Comparison of ENCODE assay signal across 10 cellular contexts in genomic region chr4:4461850-4462249, GRCh38.
DNase-seq lines count a peak whose midpoint lies in the region; ATAC-seq and TF ChIP-seq lines count a peak whose summit lies in the region.
"Had no signal": no experiment of that assay in that cellular context is flagged by ENCODE, and none has a peak within 500 bp of the region (broad histone marks: within the 10 kb centered on the region; RNA-seq: fewer than 3 reads in every experiment).

No MANE protein-coding gene starts in this region.

- peaks cover 5% of the 10 kb centered on the region for H3K9me3 Mint-ChIP-seq in activated T-helper 17 cell treated with anti-CD3 and anti-CD28 coated beads, Interleukin-2, amount 50 U/mL, for 72 hours
- H3K9me3 Mint-ChIP-seq in natural killer cell treated with Interleukin-12 subunit alpha and Interleukin-12 subunit beta and Interleukin-15 and Interleukin-18, amount 100 ng/mL, for 72 hours = no peaks in the 10 kb centered on the region

- H3K36me3 ChIP-seq in BE2C = peaks cover 19% of the 10 kb centered on the region
- peaks cover 22% of the 10 kb centered on the region; the same call in 1 of the 2 replicates for H3K36me3 ChIP-seq in GM23248 (ENCODE audit: low read depth)
- no peaks in the 10 kb centered on the region for H3K36me3 ChIP-seq in ovary

- TF ChIP-seq CTCF in BE2C (IDR thresholded peaks at IDR 0.05; ENCODE audit: low read depth, low read length) (no peak), ovary (IDR thresholded peaks at IDR 0.05) (no peak)

- no peak for TF ChIP-seq EP300 in ovary (IDR thresholded peaks at IDR 0.05)

- peaks cover 44% of the 10 kb centered on the region for H3K36me3 Mint-ChIP-seq in activated T-helper 17 cell treated with anti-CD3 and anti-CD28 coated beads, Interleukin-2, amount 50 U/mL, for 72 hours (ENCODE audit: low read depth)
- H3K36me3 Mint-ChIP-seq in natural killer cell treated with Interleukin-12 subunit alpha and Interleukin-12 subunit beta and Interleukin-15 and Interleukin-18, amount 100 ng/mL, for 72 hours = peaks cover 28% of the 10 kb centered on the region

- H3K27me3 ChIP-seq in BE2C = no peaks in the 10 kb centered on the region
- no peaks in the 10 kb centered on the region for H3K27me3 ChIP-seq in GM23248 (replicated peaks; ENCODE audit: insufficient read depth)
- H3K27me3 ChIP-seq in ovary = no peaks in the 10 kb centered on the region

- DNase-seq in BE2C (peak; percentile 51), NCI-H187 (lab: John Stamatoyannopoulos, UW) (peak; percentile 15 to 57), GM23248 (no peak), ovary (no peak)
- no peak for DNase-seq in natural killer cell treated with Interleukin-12 subunit alpha and Interleukin-12 subunit beta and Interleukin-15 and Interleukin-18, amount 100 ng/mL, for 72 hours (ENCODE audit: low spot score)
- DNase-seq: stimulated activated naive B cell treated with anti-CD40 and anti-IgM and Interleukin-4, amounts not matched to agents 10 μg/mL and 1 μg/mL and 100 μg/mL, for 72 hours had no signal

- H3K4me2 ChIP-seq in GM23248 (ENCODE audit: unreplicated experiment) = no peak overlapping the region

- intact Hi-C loops in ovary (cut with DNase I) = no loop called here

- peak; percentile 85 for ATAC-seq in activated T-helper 17 cell treated with anti-CD3 and anti-CD28 coated beads, Interleukin-2, amount 50 U/mL, for 72 hours (replicated peaks)
- peak in 1 of 2 donors; percentile 24 for ATAC-seq in natural killer cell treated with Interleukin-12 subunit alpha and Interleukin-12 subunit beta and Interleukin-15 and Interleukin-18, amount 100 ng/mL, for 72 hours
- ATAC-seq in HG03097 (IDR thresholded peaks at IDR 0.05; ENCODE audit: low FRiP score, unreplicated experiment) (no peak), HG02759 (IDR thresholded peaks at IDR 0.05; ENCODE audit: unreplicated experiment) (no peak)
- ATAC-seq: stimulated activated naive B cell treated with anti-CD40 and anti-IgM and Interleukin-4, amounts not matched to agents 10 μg/mL and 1 μg/mL and 100 μg/mL, for 72 hours had no signal

- peaks cover 52% of the 10 kb centered on the region for H3K4me1 Mint-ChIP-seq in activated T-helper 17 cell treated with anti-CD3 and anti-CD28 coated beads, Interleukin-2, amount 50 U/mL, for 72 hours
- peaks cover 18% of the 10 kb centered on the region in 2 donors for H3K4me1 Mint-ChIP-seq in natural killer cell treated with Interleukin-12 subunit alpha and Interleukin-12 subunit beta and Interleukin-15 and Interleukin-18, amount 100 ng/mL, for 72 hours (ENCODE audit: low read depth in 2 of 2)

- H3K9me2 ChIP-seq in GM23248 (ENCODE audit: insufficient read depth) = no peaks in the 10 kb centered on the region

- H4K20me1 ChIP-seq in GM23248 (ENCODE audit: insufficient read depth) = no peaks in the 10 kb centered on the region

- TF ChIP-seq POLR2A in ovary (IDR thresholded peaks at IDR 0.05) = no peak

- no peak overlapping the region for H3K4me3 ChIP-seq in BE2C (ENCODE audit: low read depth, low read length)
- no peak overlapping the region for H3K4me3 ChIP-seq in GM23248
- no peak overlapping the region for H3K4me3 ChIP-seq in ovary

- H2AFZ ChIP-seq in GM23248 = no peak overlapping the region

- H3K27me3 Mint-ChIP-seq in activated T-helper 17 cell treated with anti-CD3 and anti-CD28 coated beads, Interleukin-2, amount 50 U/mL, for 72 hours = no peaks in the 10 kb centered on the region
- no peaks in the 10 kb centered on the region for H3K27me3 Mint-ChIP-seq in natural killer cell treated with Interleukin-12 subunit alpha and Interleukin-12 subunit beta and Interleukin-15 and Interleukin-18, amount 100 ng/mL, for 72 hours
- H3K27me3 Mint-ChIP-seq: B cell; stimulated activated naive B cell treated with anti-CD40 and anti-IgM and Interleukin-4, amounts not matched to agents 10 μg/mL and 1 μg/mL and 100 μg/mL, for 72 hours had no signal

- peaks cover 39% of the 10 kb centered on the region for H3K79me2 ChIP-seq in GM23248 (ENCODE audit: insufficient read depth)

- WGBS in GM23248 (ENCODE audit: low coverage in 1 of 2, low lambda C conversion rate in 2 of 2, missing lambda C conversion rate in 2 of 2), 2 experiments = 89 to 91% methylated on average over 5 of the region's 5 CpGs
- WGBS in ovary, 3 donors = 86 to 90% (median 90%) methylated on average over 5 of the region's 5 CpGs

- H3F3A ChIP-seq in GM23248 (ENCODE audit: insufficient read depth) = peaks cover 19% of the 10 kb centered on the region

- in situ Hi-C loops in GM23248 (cut with MboI) = no loop called here

- peaks cover 21% of the 10 kb centered on the region for H3K4me1 ChIP-seq in BE2C
- H3K4me1 ChIP-seq in GM23248 (ENCODE audit: insufficient read depth) = peaks cover 14% of the 10 kb centered on the region
- no peaks in the 10 kb centered on the region for H3K4me1 ChIP-seq in ovary (ENCODE audit: insufficient read depth)

- peak overlapping the region; percentile 80 for H3K4me3 Mint-ChIP-seq in activated T-helper 17 cell treated with anti-CD3 and anti-CD28 coated beads, Interleukin-2, amount 50 U/mL, for 72 hours
- peak overlapping the region; percentile 9 for H3K4me3 Mint-ChIP-seq in natural killer cell treated with Interleukin-12 subunit alpha and Interleukin-12 subunit beta and Interleukin-15 and Interleukin-18, amount 100 ng/mL, for 72 hours
- H3K4me3 Mint-ChIP-seq: B cell; stimulated activated naive B cell treated with anti-CD40 and anti-IgM and Interleukin-4, amounts not matched to agents 10 μg/mL and 1 μg/mL and 100 μg/mL, for 72 hours had no signal

- H3K9me3 ChIP-seq in BE2C = no peaks in the 10 kb centered on the region
- H3K9me3 ChIP-seq in GM23248 (ENCODE audit: low read depth) = no peaks in the 10 kb centered on the region
- H3K9me3 ChIP-seq in ovary = no peaks in the 10 kb centered on the region

- H3K27ac Mint-ChIP-seq in activated T-helper 17 cell treated with anti-CD3 and anti-CD28 coated beads, Interleukin-2, amount 50 U/mL, for 72 hours = peak overlapping the region; percentile 91
- peak overlapping the region in 1 of 2 donors; percentile 60 for H3K27ac Mint-ChIP-seq in natural killer cell treated with Interleukin-12 subunit alpha and Interleukin-12 subunit beta and Interleukin-15 and Interleukin-18, amount 100 ng/mL, for 72 hours
- H3K27ac Mint-ChIP-seq: B cell; stimulated activated naive B cell treated with anti-CD40 and anti-IgM and Interleukin-4, amounts not matched to agents 10 μg/mL and 1 μg/mL and 100 μg/mL, for 72 hours had no signal

- H3K9ac ChIP-seq in GM23248 = no peak overlapping the region

- H3K27ac ChIP-seq in GM23248 (no peak overlapping the region), ovary (no peak overlapping the region)

Comparison
In these comparisons a context has a peak if more than half of its experiments do, and no peak if none do; other contexts are left out.
1. DNase-seq: peak in BE2C (single experiment) and NCI-H187 (2 of 2); none in natural killer cell treated with Interleukin-12 subunit alpha and Interleukin-12 subunit beta and Interleukin-15 and Interleukin-18, amount 100 ng/mL, for 72 hours (single experiment), GM23248 (single experiment) and ovary (0 of 5).